Comparison of ENCODE assay signal across 8 cellular contexts in the genomic region with DNA sequence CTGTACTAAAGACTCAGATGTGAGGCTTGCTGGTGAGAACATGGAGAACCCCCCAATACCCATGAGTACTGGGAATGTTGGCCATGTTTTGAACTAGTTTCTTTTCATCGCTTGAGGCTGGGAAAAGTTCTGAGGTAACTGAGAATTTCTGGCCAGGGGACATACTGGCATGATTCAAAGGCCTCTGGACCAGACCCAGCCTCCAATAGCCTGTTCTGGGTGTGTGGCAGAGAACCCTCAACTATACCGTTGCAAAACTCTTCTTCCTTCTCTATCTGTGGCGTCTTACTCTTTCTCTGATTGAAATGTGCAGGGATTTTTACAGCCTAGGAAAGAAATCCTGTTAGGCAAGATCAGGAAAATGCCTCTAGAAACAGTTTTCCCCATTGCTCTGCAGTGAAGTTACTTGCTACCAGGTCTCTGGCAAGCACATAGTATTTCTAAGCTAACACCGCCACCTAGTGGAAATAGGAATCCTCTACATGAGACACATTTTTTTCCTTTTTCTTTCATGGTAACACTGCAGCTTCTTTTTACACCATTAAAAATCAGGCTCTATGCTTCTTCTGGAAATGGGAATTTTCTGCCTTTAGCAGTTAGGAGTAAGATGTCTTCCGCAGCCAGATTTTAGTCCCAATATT.
A peak's percentile ranks its signal among the peaks of the same experiment; 100 is the strongest.
DNase-seq lines count a peak whose midpoint lies in the region; ATAC-seq and TF ChIP-seq lines count a peak whose summit lies in the region.

No MANE protein-coding gene starts in this region.

- POLR2A ChIA-PET in PC-3 (lab: Charles Lee; ENCODE audit: unreplicated experiment): no interaction called here

- CTCF ChIA-PET in PC-3 (lab: Charles Lee): no interaction called here

- BruUV-seq in PC-3 (replicated peaks; lab: Mats Ljungman, UMichigan): no TSS peak

- H4K20me1 ChIP-seq in PC-3 (ENCODE audit: low read length): no peaks in the 10 kb centered on the region

- H3K27ac ChIP-seq in PC-3 (ENCODE audit: low read length) (no peak overlapping the region), lung (ENCODE audit: low read depth in 1 of 2, low read length in 1 of 2) (no peak overlapping the region)

- ATAC-seq in GM19395 (IDR thresholded peaks at IDR 0.05; ENCODE audit: unreplicated experiment) (peak; percentile 97), PC-3 (peak; percentile 76), lung (ENCODE audit: insufficient read depth, low FRiP score) (peak; percentile 72), GM21447 (IDR thresholded peaks at IDR 0.05; ENCODE audit: unreplicated experiment) (no peak), HG02981 (IDR thresholded peaks at IDR 0.05; ENCODE audit: unreplicated experiment) (no peak)

- DNase-seq in DMS53 (lab: John Stamatoyannopoulos, UW) (peak; percentile 77), Kasumi-1 (lab: John Stamatoyannopoulos, UW) (peak; percentile 44 to 52), PC-3 (peak; percentile 76), dermis microvascular lymphatic vessel endothelial cell (ENCODE audit: low read depth in 2 of 2) (peak; percentile 57 to 62), lung (ENCODE audit: low spot score) (no peak)

- H3K9ac ChIP-seq in PC-3 (ENCODE audit: low read length): no peak overlapping the region

- H3K27me3 ChIP-seq in PC-3 (ENCODE audit: low read length) (no peaks in the 10 kb centered on the region), lung (ENCODE audit: control insufficient read depth, insufficient read depth) (no peaks in the 10 kb centered on the region)

- no peak overlapping the region for H2AFZ ChIP-seq in PC-3 (ENCODE audit: low read length)

- intact Hi-C loops in PC-3 (cut with micrococcal nuclease): loop anchor here (1.0 kb wide), 3 partner anchors 118 to 278 kb away; no protein-coding TSS in a partner anchor

- no peaks in the 10 kb centered on the region for H3K9me2 ChIP-seq in PC-3 (replicated peaks; ENCODE audit: low read length)

- WGBS in lung, 2 donors: 32 to 47% methylated on average over 5 of the region's 5 CpGs

- H3K36me3 ChIP-seq in PC-3 (ENCODE audit: low read depth, low read length) (no peaks in the 10 kb centered on the region), lung (ENCODE audit: control insufficient read depth in 2 of 2, insufficient read depth in 2 of 2, low read length in 2 of 2) (no peaks in the 10 kb centered on the region)

- H3K9me3 ChIP-seq in PC-3 (ENCODE audit: low read length): no peaks in the 10 kb centered on the region
- H3K9me3 ChIP-seq in lung (ENCODE audit: control insufficient read depth in 2 of 2, insufficient read depth in 1 of 2, low read length in 1 of 2): no peaks in the 10 kb centered on the region

- H3K4me1 ChIP-seq in PC-3 (ENCODE audit: insufficient read depth, low read length) (no peaks in the 10 kb centered on the region), lung (ENCODE audit: control insufficient read depth in 2 of 2, insufficient read depth in 2 of 2, low read length in 2 of 2) (no peaks in the 10 kb centered on the region)

- H3K4me3 ChIP-seq in PC-3 (ENCODE audit: low read length): no peak overlapping the region
- no peak overlapping the region for H3K4me3 ChIP-seq in lung

- TF ChIP-seq CTCF in PC-3 (conservative IDR thresholded peaks at IDR 0.05; ENCODE audit: low read depth, low read length) (peak; percentile 73), lung (IDR thresholded peaks at IDR 0.05; ENCODE audit: control extremely low read depth, extremely low read depth) (peak; percentile 67)

- no peaks in the 10 kb centered on the region for H3K79me2 ChIP-seq in PC-3 (ENCODE audit: low read length)

- no peak overlapping the region for H3K4me2 ChIP-seq in PC-3 (ENCODE audit: low read length)

- H3F3A ChIP-seq in PC-3 (ENCODE audit: low read length, unreplicated experiment): no peaks in the 10 kb centered on the region

Comparison
In these comparisons a context has a peak if more than half of its experiments do, and no peak if none do; other contexts are left out.
1. ATAC-seq: peak in GM19395 (single experiment), PC-3 (single experiment) and lung (single experiment); none in GM21447 (single experiment) and HG02981 (single experiment).